9 cellular contexts compared by ENCODE assay signal in the genomic region with DNA sequence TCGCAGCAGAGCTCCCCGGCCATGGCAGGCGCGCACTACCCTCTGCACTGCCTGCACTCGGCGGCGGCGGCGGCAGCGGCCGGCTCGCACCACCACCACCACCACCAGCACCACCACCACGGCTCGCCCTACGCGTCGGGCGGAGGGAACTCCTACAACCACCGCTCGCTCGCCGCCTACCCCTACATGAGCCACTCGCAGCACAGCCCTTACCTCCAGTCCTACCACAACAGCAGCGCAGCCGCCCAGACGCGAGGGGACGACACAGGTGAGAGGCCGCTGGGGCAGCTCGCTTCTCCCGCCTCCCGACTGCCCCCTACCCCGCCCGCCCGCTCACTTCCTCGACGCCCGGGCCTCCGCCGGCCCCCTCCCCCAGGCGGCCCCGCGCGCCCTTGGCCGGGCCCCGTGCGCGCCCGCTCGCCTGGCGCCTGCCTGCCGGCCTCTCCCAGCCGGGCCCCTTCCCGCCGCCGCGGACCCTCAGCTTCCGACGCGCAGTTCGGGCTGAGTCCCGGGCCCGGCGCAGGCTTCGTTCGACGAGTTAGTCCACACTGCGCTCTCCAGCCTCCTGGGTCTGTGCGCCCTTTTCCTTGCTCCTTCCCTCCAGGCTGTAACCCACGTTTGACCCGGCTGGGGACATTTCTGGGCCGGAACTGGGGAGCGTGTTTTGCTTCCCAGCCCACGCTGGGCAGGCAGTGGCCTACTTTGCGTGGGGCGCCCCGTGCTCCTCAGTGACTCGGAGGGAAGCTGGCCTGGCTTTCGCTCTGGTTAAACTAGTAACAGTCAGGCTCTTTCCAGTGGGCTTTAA. TPM values are rescaled to one million over a fixed set of nuclear protein-coding genes. Genes with fewer than 3 reads are reported as not detected.
DNase-seq lines count a peak whose midpoint lies in the region; ATAC-seq and TF ChIP-seq lines count a peak whose summit lies in the region.
"Had no signal": no experiment of that assay in that cellular context is flagged by ENCODE, and none has a peak within 500 bp of the region (broad histone marks: within the 10 kb centered on the region; RNA-seq: fewer than 3 reads in every experiment).

No MANE protein-coding gene starts in this region.

- H3K9me3 ChIP-seq in colonic mucosa = no peaks in the 10 kb centered on the region
- H3K9me3 ChIP-seq in transverse colon = no peaks in the 10 kb centered on the region

- DNase-seq in NCI-H1694 treated with DMSO at 0.1 percent for 48 hours (lab: John Stamatoyannopoulos, UW) (peak; percentile 17), NCI-H1694 (lab: John Stamatoyannopoulos, UW) (no peak), RPMI7951 (ENCODE audit: low read depth) (peak; percentile 61), colonic mucosa (no peak), lung microvascular endothelial cell (ENCODE audit: low read depth in 2 of 2) (peak; percentile 29 to 54), transverse colon (no peak), OCI-M1 (lab: John Stamatoyannopoulos, UW) (no peak)

- ATAC-seq in HG03159 (IDR thresholded peaks at IDR 0.05; ENCODE audit: unreplicated experiment) = peak; percentile 70

- in situ Hi-C loops in transverse colon (cut with MboI; ENCODE audit: low pct_ligation_motif_present in 1 of 4, low pct_unique_long_range_greater_than_20kb in 1 of 4, low sequenced_read_pairs in 3 of 4) = no loop called here

- WGBS in transverse colon (ENCODE audit: low coverage in 1 of 2), 2 donors = 8% methylated on average over 60 of the region's 79 CpGs; no CpG with 5 or more reads in 1 of the 2 donors

- H3K27me3 ChIP-seq in colonic mucosa = peaks cover 94% of the 10 kb centered on the region
- peaks cover 100% of the 10 kb centered on the region for H3K27me3 ChIP-seq in transverse colon

- TF ChIP-seq EP300 in transverse colon (IDR thresholded peaks at IDR 0.05; ENCODE audit: low read depth) = no peak

- no peak overlapping the region for H3K27ac ChIP-seq in colonic mucosa
- no peak overlapping the region for H3K27ac ChIP-seq in transverse colon
- H3K27ac ChIP-seq: BLaER1 had no signal

- H3K4me3 ChIP-seq in colonic mucosa = peak overlapping the region; percentile 32
- peak overlapping the region in 3 of 4 donors; percentile 29 to 46 (median 31) for H3K4me3 ChIP-seq in transverse colon
- H3K4me3 ChIP-seq: BLaER1 had no signal

- TF ChIP-seq POLR2A in transverse colon (IDR thresholded peaks at IDR 0.05) = no peak

- intact Hi-C loops in colonic mucosa (cut with DNase I) = no loop called here
- intact Hi-C loops in transverse colon (cut with DNase I; ENCODE audit: low total_unique reads) = no loop called here

- H3K9ac ChIP-seq in colonic mucosa (ENCODE audit: low read depth in 2 of 2, low read length in 2 of 2) = no peak overlapping the region
- H3K9ac ChIP-seq: BLaER1 had no signal

- H3K4me1 ChIP-seq in colonic mucosa (peaks cover 5% of the 10 kb centered on the region), transverse colon (peaks cover 0 to 40% (median 19%) of the 10 kb centered on the region in 4 donors)

- H3K36me3 ChIP-seq in colonic mucosa (no peaks in the 10 kb centered on the region), transverse colon (no peaks in the 10 kb centered on the region)
- H3K36me3 ChIP-seq: BLaER1 had no signal

- TF ChIP-seq CTCF in colonic mucosa (IDR thresholded peaks at IDR 0.05) = no peak
- no peak for TF ChIP-seq CTCF in transverse colon (IDR thresholded peaks at IDR 0.05)

RNA-seq across cellular contexts. Expression of gene DLX6, which starts 1.0 kb away (rescaled TPM):
- 0.20 and 1.2 TPM in 2 replicates for total RNA-seq in RPMI7951 (2014; rRNA removed; shearing (Covaris generic))
- total RNA-seq in colonic mucosa = not detected
- total RNA-seq in lung microvascular endothelial cell = not detected in 2 replicates
- total RNA-seq in transverse colon = not detected

RNA-seq across cellular contexts. Expression of gene DLX5, which starts 18.3 kb away (rescaled TPM):
- 0.48 and 0.59 TPM in 2 replicates for total RNA-seq in RPMI7951 (2014; rRNA removed; shearing (Covaris generic))
- not detected for total RNA-seq in colonic mucosa
- total RNA-seq in lung microvascular endothelial cell = not detected in 2 replicates
- total RNA-seq in transverse colon = not detected

Comparison
In these comparisons a context has a peak if more than half of its experiments do, and no peak if none do; other contexts are left out.
1. DNase-seq: peak in NCI-H1694 treated with DMSO at 0.1 percent for 48 hours (single experiment), RPMI7951 (single experiment) and lung microvascular endothelial cell (2 of 2); none in NCI-H1694 (single experiment), colonic mucosa (single experiment), transverse colon (single experiment) and OCI-M1 (single experiment).